Comparison of ENCODE assay signal across 1 cellular context in the genomic region with DNA sequence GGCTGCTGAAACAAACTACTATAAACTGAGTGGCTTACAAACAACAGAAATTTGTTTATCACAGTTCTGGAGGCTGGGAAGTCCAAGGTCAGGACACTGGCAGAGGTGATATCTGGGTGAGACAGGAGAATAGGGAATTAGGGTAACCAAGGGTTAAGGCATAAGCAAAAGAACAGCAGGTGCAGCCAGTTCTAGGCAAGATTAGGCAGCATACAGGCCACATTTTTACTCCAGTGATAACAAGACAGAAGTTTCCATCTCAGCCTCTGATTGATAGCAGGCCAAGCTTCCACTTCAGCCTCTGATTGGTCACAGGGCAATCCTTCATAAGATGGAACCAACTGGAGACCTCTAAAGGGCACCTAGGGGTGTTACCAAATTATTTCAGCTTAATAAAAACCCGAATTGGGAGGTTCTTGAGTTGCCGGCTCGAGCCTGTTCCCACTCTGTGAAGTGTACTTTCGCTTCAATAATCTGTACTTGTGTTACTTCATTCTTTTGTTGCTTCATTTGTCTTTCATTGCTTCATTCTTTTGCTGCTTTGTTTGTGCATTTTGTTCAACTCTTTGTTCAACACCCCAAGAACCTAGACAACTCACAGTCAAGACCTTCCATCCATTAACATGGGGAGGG.
TF ChIP-seq lines count a peak whose summit lies in the region.

No MANE protein-coding gene starts in this region.

TF ChIP-seq in HEK293T, 16 proteins besides CTCF, POLR2A, EP300 and RAD21 (continued from another document):
- TF ChIP-seq SUZ12 (IDR thresholded peaks at IDR 0.05) (no peak), SP1 (IDR thresholded peaks at IDR 0.05) (no peak)
- TF ChIP-seq, protein P1, sequence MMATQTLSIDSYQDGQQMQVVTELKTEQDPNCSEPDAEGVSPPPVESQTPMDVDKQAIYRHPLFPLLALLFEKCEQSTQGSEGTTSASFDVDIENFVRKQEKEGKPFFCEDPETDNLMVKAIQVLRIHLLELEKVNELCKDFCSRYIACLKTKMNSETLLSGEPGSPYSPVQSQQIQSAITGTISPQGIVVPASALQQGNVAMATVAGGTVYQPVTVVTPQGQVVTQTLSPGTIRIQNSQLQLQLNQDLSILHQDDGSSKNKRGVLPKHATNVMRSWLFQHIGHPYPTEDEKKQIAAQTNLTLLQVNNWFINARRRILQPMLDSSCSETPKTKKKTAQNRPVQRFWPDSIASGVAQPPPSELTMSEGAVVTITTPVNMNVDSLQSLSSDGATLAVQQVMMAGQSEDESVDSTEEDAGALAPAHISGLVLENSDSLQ (IDR thresholded peaks at IDR 0.05): peak; percentile 54; the same call in 1 of the 2 replicates
